In genomic region chrX:72115380-72115779, GRCh38 we compare ENCODE assay signal across 19 cellular contexts.
"Had no signal": no experiment of that assay in that cellular context is flagged by ENCODE, and none has a peak within 500 bp of the region (broad histone marks: within the 10 kb centered on the region; RNA-seq: fewer than 3 reads in every experiment).

No MANE protein-coding gene starts in this region.

- H3K27ac Mint-ChIP-seq: activated naive CD8-positive, alpha-beta T cell treated with anti-CD3 and anti-CD28 coated beads for 36 hours; activated T-helper 1 cell treated with anti-CD3 and anti-CD28 coated beads, Interleukin-12 subunit alpha, Interleukin-12 subunit beta, Interleukin-2, Interleukin-4 antibody, amounts not matched to agents 30 ng/mL and 10 ng/mL and 1 ng/mL, durations not matched to agents 14 hours and 24 hours and 36 hours; dendritic cell treated with granulocyte-macrophage colony-stimulating factor and Interleukin-4, amounts not matched to agents 40 ng/mL and 50 ng/mL, for 4 days; effector memory CD8-positive, alpha-beta T cell; natural killer cell treated with Interleukin-12 subunit alpha and Interleukin-12 subunit beta and Interleukin-15 and Interleukin-18, amount 100 ng/mL, for 72 hours; stimulated activated effector memory CD8-positive, alpha-beta T cell treated with anti-CD3 and anti-CD28 coated beads, Interleukin-12 subunit alpha, Interleukin-12 subunit beta, amount 100 ng/mL, for 72 hours had no signal

- H3K4me3 Mint-ChIP-seq: activated naive CD8-positive, alpha-beta T cell treated with anti-CD3 and anti-CD28 coated beads for 36 hours; activated T-helper 1 cell treated with anti-CD3 and anti-CD28 coated beads, Interleukin-12 subunit alpha, Interleukin-12 subunit beta, Interleukin-2, Interleukin-4 antibody, amounts not matched to agents 30 ng/mL and 10 ng/mL and 1 ng/mL, durations not matched to agents 14 hours and 24 hours and 36 hours; dendritic cell treated with granulocyte-macrophage colony-stimulating factor and Interleukin-4, amounts not matched to agents 40 ng/mL and 50 ng/mL, for 4 days; effector memory CD8-positive, alpha-beta T cell; natural killer cell treated with Interleukin-12 subunit alpha and Interleukin-12 subunit beta and Interleukin-15 and Interleukin-18, amount 100 ng/mL, for 72 hours; stimulated activated effector memory CD8-positive, alpha-beta T cell treated with anti-CD3 and anti-CD28 coated beads, Interleukin-12 subunit alpha, Interleukin-12 subunit beta, amount 100 ng/mL, for 72 hours had no signal

- ATAC-seq: activated CD4-positive, CD25-positive, alpha-beta regulatory T cell treated with anti-CD3 and anti-CD28 coated beads, Interleukin-2, amount 50 U/mL, for 24 hours; body of pancreas; effector memory CD8-positive, alpha-beta T cell; gastroesophageal sphincter; left lung; natural killer cell treated with Interleukin-12 subunit alpha and Interleukin-12 subunit beta and Interleukin-15 and Interleukin-18, amount 100 ng/mL, for 72 hours; psoas muscle; stimulated activated effector memory CD8-positive, alpha-beta T cell treated with anti-CD3 and anti-CD28 coated beads, Interleukin-12 subunit alpha, Interleukin-12 subunit beta, amount 100 ng/mL, for 72 hours; upper lobe of right lung had no signal

- H3K27me3 Mint-ChIP-seq: dendritic cell treated with granulocyte-macrophage colony-stimulating factor and Interleukin-4, amounts not matched to agents 40 ng/mL and 50 ng/mL, for 4 days; effector memory CD8-positive, alpha-beta T cell had no signal

- H3K9me3 ChIP-seq: body of pancreas, gastroesophageal sphincter, left lung, psoas muscle, sigmoid colon, thoracic aorta, upper lobe of right lung had no signal

- H3K4me3 ChIP-seq: body of pancreas, gastroesophageal sphincter, left lung, psoas muscle, sigmoid colon, thoracic aorta, upper lobe of right lung had no signal

- H3K27me3 ChIP-seq: body of pancreas, gastroesophageal sphincter, left lung, sigmoid colon, upper lobe of right lung had no signal

- H3K36me3 Mint-ChIP-seq: activated naive CD8-positive, alpha-beta T cell treated with anti-CD3 and anti-CD28 coated beads for 36 hours; natural killer cell treated with Interleukin-12 subunit alpha and Interleukin-12 subunit beta and Interleukin-15 and Interleukin-18, amount 100 ng/mL, for 72 hours; stimulated activated effector memory CD8-positive, alpha-beta T cell treated with anti-CD3 and anti-CD28 coated beads, Interleukin-12 subunit alpha, Interleukin-12 subunit beta, amount 100 ng/mL, for 72 hours had no signal

- H3K9me3 Mint-ChIP-seq: activated naive CD8-positive, alpha-beta T cell treated with anti-CD3 and anti-CD28 coated beads for 36 hours; activated T-helper 1 cell treated with anti-CD3 and anti-CD28 coated beads, Interleukin-12 subunit alpha, Interleukin-12 subunit beta, Interleukin-2, Interleukin-4 antibody, amounts not matched to agents 30 ng/mL and 10 ng/mL and 1 ng/mL, durations not matched to agents 14 hours and 24 hours and 36 hours; dendritic cell treated with granulocyte-macrophage colony-stimulating factor and Interleukin-4, amounts not matched to agents 40 ng/mL and 50 ng/mL, for 4 days; effector memory CD8-positive, alpha-beta T cell; natural killer cell treated with Interleukin-12 subunit alpha and Interleukin-12 subunit beta and Interleukin-15 and Interleukin-18, amount 100 ng/mL, for 72 hours; stimulated activated effector memory CD8-positive, alpha-beta T cell treated with anti-CD3 and anti-CD28 coated beads, Interleukin-12 subunit alpha, Interleukin-12 subunit beta, amount 100 ng/mL, for 72 hours had no signal

- H3K36me3 ChIP-seq: gastroesophageal sphincter, left lung, sigmoid colon, thoracic aorta, upper lobe of right lung had no signal

- H3K4me1 Mint-ChIP-seq: activated naive CD8-positive, alpha-beta T cell treated with anti-CD3 and anti-CD28 coated beads for 36 hours had no signal

- H3K27ac ChIP-seq: body of pancreas, psoas muscle, thoracic aorta, upper lobe of right lung had no signal

- DNase-seq: activated naive CD8-positive, alpha-beta T cell treated with anti-CD3 and anti-CD28 coated beads for 36 hours; amygdala; body of pancreas; effector memory CD8-positive, alpha-beta T cell; islet precursor cell; left lung; psoas muscle; sigmoid colon; stimulated activated CD4-positive, alpha-beta T cell treated with anti-CD3 and anti-CD28 coated beads, Interleukin-12 subunit alpha, Interleukin-12 subunit beta, amount 100 ng/mL, for 4 hours; stimulated activated CD4-positive, alpha-beta T cell treated with anti-CD3 and anti-CD28 coated beads, Interleukin-2, amount 100 ng/mL, for 24 hours; T-helper 9 cell; upper lobe of right lung had no signal

- H3K4me1 ChIP-seq: body of pancreas, psoas muscle, upper lobe of right lung had no signal
